ENCODE assay signal across 19 cellular contexts in the genomic region with DNA sequence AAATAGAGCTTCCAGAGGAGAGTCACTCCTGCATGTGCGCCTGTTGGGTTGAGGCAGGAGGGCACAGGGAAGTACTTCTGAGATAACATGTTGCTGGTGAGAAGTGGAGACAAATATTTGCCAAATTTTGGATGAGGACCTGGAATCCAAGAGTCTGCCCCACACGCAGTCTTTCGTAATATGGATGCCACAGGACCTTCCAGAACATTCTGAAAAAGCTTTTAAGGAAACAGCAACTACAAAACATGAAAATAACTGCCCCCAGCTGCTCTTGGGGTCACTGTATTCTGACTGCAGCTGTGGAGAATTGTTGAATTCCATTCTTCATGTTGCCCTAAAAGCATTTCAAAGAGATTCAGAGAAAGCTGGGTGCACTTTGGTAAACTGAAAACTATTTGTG.
DNase-seq lines count a peak whose midpoint lies in the region; ATAC-seq and TF ChIP-seq lines count a peak whose summit lies in the region.
"Had no signal": no experiment of that assay in that cellular context is flagged by ENCODE, and none has a peak within 500 bp of the region (broad histone marks: within the 10 kb centered on the region; RNA-seq: fewer than 3 reads in every experiment).

No MANE protein-coding gene starts in this region.

- no peak for TF ChIP-seq POLR2A in esophagus muscularis mucosa (IDR thresholded peaks at IDR 0.05; ENCODE audit: low read depth)

- H3K36me3 Mint-ChIP-seq in CD8-positive, alpha-beta T cell = no peaks in the 10 kb centered on the region
- H3K36me3 Mint-ChIP-seq: CD14-positive monocyte had no signal

- POLR2A ChIA-PET in CD8-positive, alpha-beta T cell (lab: Charles Lee) = no interaction called here

- TF ChIP-seq CTCF in AG10803 (conservative IDR thresholded peaks at IDR 0.05; ENCODE audit: low read length) (no peak), esophagus muscularis mucosa (IDR thresholded peaks at IDR 0.05) (no peak)
- no peak for TF ChIP-seq CTCF in CD8-positive, alpha-beta T cell (IDR thresholded peaks at IDR 0.05)

- peaks cover 77% of the 10 kb centered on the region for H3K4me1 ChIP-seq in Karpas-422 (ENCODE audit: low read length)
- peaks cover 0 to 11% (median 5%) of the 10 kb centered on the region in 4 donors for H3K4me1 ChIP-seq in esophagus muscularis mucosa
- no peaks in the 10 kb centered on the region for H3K4me1 ChIP-seq in CD8-positive, alpha-beta T cell (ENCODE audit: insufficient read depth, low read length)
- H3K4me1 ChIP-seq: HAP-1 had no signal

- peak overlapping the region; percentile 34; the same call in 1 of the 2 replicates for H2AFZ ChIP-seq in Karpas-422 (ENCODE audit: low read length)

- H3K27me3 ChIP-seq in Karpas-422 (ENCODE audit: low read length) = no peaks in the 10 kb centered on the region
- H3K27me3 ChIP-seq in esophagus muscularis mucosa = no peaks in the 10 kb centered on the region
- no peaks in the 10 kb centered on the region for H3K27me3 ChIP-seq in CD8-positive, alpha-beta T cell (ENCODE audit: insufficient read depth, low read length)
- H3K27me3 ChIP-seq: BE2C; BLaER1 treated with 17β-estradiol and CSF1 and Interleukin-3, amounts not matched to agents 10 nM and 100 nM had no signal

- H3K4me2 ChIP-seq in Karpas-422 (ENCODE audit: low read depth, low read length, poor library complexity, severe bottlenecking) = peak overlapping the region; percentile 64
- H3K4me2 ChIP-seq: BLaER1 treated with 17β-estradiol and CSF1 and Interleukin-3, amounts not matched to agents 10 nM and 100 nM had no signal

- H3K9me3 ChIP-seq in Karpas-422 (ENCODE audit: low read length) = no peaks in the 10 kb centered on the region
- H3K9me3 ChIP-seq in esophagus muscularis mucosa = no peaks in the 10 kb centered on the region
- H3K9me3 ChIP-seq in CD8-positive, alpha-beta T cell (ENCODE audit: low read length) = no peaks in the 10 kb centered on the region
- H3K9me3 ChIP-seq: BE2C, HAP-1 had no signal

- H4K20me1 ChIP-seq in Karpas-422 (ENCODE audit: insufficient read depth, low read depth, low read length) = no peaks in the 10 kb centered on the region
- H4K20me1 ChIP-seq: BLaER1 treated with 17β-estradiol and CSF1 and Interleukin-3, amounts not matched to agents 10 nM and 100 nM had no signal

- DNase-seq in AG10803 (ENCODE audit: low read depth) (peak; percentile 73), Karpas-422 (no peak), esophagus muscularis mucosa (ENCODE audit: extremely low spot score) (peak; percentile 53), GM19240 (ENCODE audit: insufficient read length, low spot score) (no peak), RPMI8226 (no peak)
- no peak for DNase-seq in CD8-positive, alpha-beta T cell
- DNase-seq: AML-193; BE2C; Calu3; CD4-positive, alpha-beta T cell; COR-L47; DMS53; DMS79 treated with DMSO at 0.1 percent for 48 hours; GOT3; HFFc6 had no signal

- no peak for ATAC-seq in CD8-positive, alpha-beta T cell

- no peak overlapping the region for H3K27ac Mint-ChIP-seq in CD8-positive, alpha-beta T cell
- H3K27ac Mint-ChIP-seq: CD14-positive monocyte; CD4-positive, alpha-beta T cell; HFFc6 had no signal

- no peaks in the 10 kb centered on the region for H3K9me3 Mint-ChIP-seq in CD8-positive, alpha-beta T cell
- H3K9me3 Mint-ChIP-seq: CD4-positive, alpha-beta T cell; HFFc6 had no signal

- CTCF ChIA-PET in CD8-positive, alpha-beta T cell (lab: Charles Lee) = no interaction called here

- H3K36me3 ChIP-seq in Karpas-422 (ENCODE audit: insufficient read depth, low read length) = no peaks in the 10 kb centered on the region
- H3K36me3 ChIP-seq in esophagus muscularis mucosa = no peaks in the 10 kb centered on the region
- H3K36me3 ChIP-seq in CD8-positive, alpha-beta T cell (ENCODE audit: insufficient read depth, low read length) = no peaks in the 10 kb centered on the region
- H3K36me3 ChIP-seq: BE2C; BLaER1 treated with 17β-estradiol and CSF1 and Interleukin-3, amounts not matched to agents 10 nM and 100 nM; HAP-1 had no signal

- H3K9ac ChIP-seq in Karpas-422 (ENCODE audit: low read length) = peak overlapping the region; percentile 69
- H3K9ac ChIP-seq: BLaER1 treated with 17β-estradiol and CSF1 and Interleukin-3, amounts not matched to agents 10 nM and 100 nM had no signal

- peaks cover 3% of the 10 kb centered on the region for H3K27me3 Mint-ChIP-seq in CD8-positive, alpha-beta T cell (ENCODE audit: low read depth)
- H3K27me3 Mint-ChIP-seq: CD4-positive, alpha-beta T cell had no signal

- H3K4me3 ChIP-seq in AG10803 (ENCODE audit: low read length) (no peak overlapping the region), Karpas-422 (ENCODE audit: low read length) (peak overlapping the region; percentile 20), esophagus muscularis mucosa (no peak overlapping the region)
- no peak overlapping the region for H3K4me3 ChIP-seq in CD8-positive, alpha-beta T cell (ENCODE audit: low read depth, low read length)
- H3K4me3 ChIP-seq: BLaER1 treated with 17β-estradiol and CSF1 and Interleukin-3, amounts not matched to agents 10 nM and 100 nM; HAP-1 had no signal

- H3K27ac ChIP-seq in Karpas-422 (ENCODE audit: low read length) (peak overlapping the region; percentile 97), esophagus muscularis mucosa (replicated peaks in 1 of 4) (no peak overlapping the region)
- H3K27ac ChIP-seq in CD8-positive, alpha-beta T cell (ENCODE audit: low read depth, low read length) = no peak overlapping the region
- H3K27ac ChIP-seq: 22Rv1; BLaER1 treated with 17β-estradiol and CSF1 and Interleukin-3, amounts not matched to agents 10 nM and 100 nM had no signal

- 100% methylated on average over 3 of the region's 3 CpGs for WGBS in esophagus muscularis mucosa

- no peaks in the 10 kb centered on the region for H3K79me2 ChIP-seq in Karpas-422 (ENCODE audit: low read length)

- no peaks in the 10 kb centered on the region for H3K4me1 Mint-ChIP-seq in CD8-positive, alpha-beta T cell (ENCODE audit: low read depth)
- H3K4me1 Mint-ChIP-seq: CD14-positive monocyte had no signal

- no peak for TF ChIP-seq EP300 in esophagus muscularis mucosa (IDR thresholded peaks at IDR 0.05)

- H3K4me3 Mint-ChIP-seq in CD8-positive, alpha-beta T cell = no peak overlapping the region
- H3K4me3 Mint-ChIP-seq: CD14-positive monocyte; CD4-positive, alpha-beta T cell; HFFc6 had no signal

- no peaks in the 10 kb centered on the region for H3K9me2 ChIP-seq in Karpas-422 (replicated peaks; ENCODE audit: insufficient read depth, low read length)

- intact Hi-C loops in esophagus muscularis mucosa (cut with DNase I) = no loop called here
- intact Hi-C loops in CD8-positive, alpha-beta T cell (cut with DNase I, micrococcal nuclease) = no loop called here

Comparison
In these comparisons a context has a peak if more than half of its experiments do, and no peak if none do; other contexts are left out.
1. DNase-seq: peak in AG10803 (single experiment) and esophagus muscularis mucosa (single experiment); none in Karpas-422 (single experiment), CD8-positive, alpha-beta T cell (0 of 7), GM19240 (single experiment) and RPMI8226 (single experiment).